Comparison of ENCODE assay signal across 8 cellular contexts in the genomic region with DNA sequence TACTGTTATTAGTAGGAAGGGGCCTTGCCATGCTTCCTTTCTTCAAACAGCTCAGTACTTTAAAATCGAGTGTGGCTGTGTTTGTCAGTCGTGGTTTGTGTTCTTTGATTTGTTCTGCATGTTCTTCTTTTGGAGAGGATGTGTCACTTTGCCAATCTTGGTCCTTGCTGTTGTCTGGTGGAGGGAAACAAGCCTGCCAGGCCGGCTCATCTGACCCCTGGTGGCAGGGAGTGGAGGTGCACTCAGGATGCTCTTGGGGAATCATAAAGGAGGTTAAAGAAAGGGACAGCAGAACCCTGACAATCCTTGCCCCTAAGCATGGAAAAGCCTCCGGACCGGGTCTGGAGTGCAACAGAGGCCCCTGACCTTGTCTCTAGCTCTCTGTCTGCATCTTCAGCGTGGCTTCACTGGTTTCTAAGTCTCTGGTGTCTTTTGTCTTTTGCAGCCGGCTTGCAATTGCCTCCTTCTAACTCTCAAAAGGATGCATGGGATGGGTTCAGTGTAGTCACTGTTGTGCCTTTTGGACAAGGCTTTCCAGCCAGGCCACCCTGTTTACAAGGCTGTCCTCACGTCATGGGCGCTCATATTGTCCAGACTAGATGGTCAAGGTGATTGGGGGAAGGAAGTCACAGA.
DNase-seq lines count a peak whose midpoint lies in the region; ATAC-seq and TF ChIP-seq lines count a peak whose summit lies in the region.

No MANE protein-coding gene starts in this region.

- intact Hi-C loops in IMR-90 (cut with micrococcal nuclease) (loop anchor here (1.0 to 10.0 kb wide), 3 partner anchors 108 to 1370 kb away; partner anchors contain the start of gene MAF), left cardiac atrium (cut with DNase I) (loop anchor here in 1 of 2 donors (5.0 kb wide), 1 partner anchor 113 kb away; no protein-coding TSS in a partner anchor), sciatic nerve (cut with DNase I) (no loop called here)

- peak; percentile 96 for ATAC-seq in GM21447 (IDR thresholded peaks at IDR 0.05; ENCODE audit: unreplicated experiment)
- peak; percentile 95 for ATAC-seq in IMR-90 (ENCODE audit: low read depth)
- peak; percentile 97 for ATAC-seq in SK-N-SH treated with all-trans-retinoic acid at 6 μM for 48 hours
- ATAC-seq in left cardiac atrium, result peak; percentile 55 to 80
- peak; percentile 57 for ATAC-seq in sciatic nerve
- ATAC-seq in HG03135 (IDR thresholded peaks at IDR 0.05; ENCODE audit: unreplicated experiment), result no peak

- H2AK9ac ChIP-seq in IMR-90 (replicated peaks; ENCODE audit: low read depth, low read length, poor library complexity), result no peak overlapping the region

- H2AFZ ChIP-seq in IMR-90 (replicated peaks; ENCODE audit: low read length, poor library complexity), result no peak overlapping the region

- H3K4me2 ChIP-seq in IMR-90 (ENCODE audit: low read depth, low read length), result no peak overlapping the region

- H3K56ac ChIP-seq in IMR-90 (ENCODE audit: extremely low read depth, insufficient read depth, low read length), result no peak overlapping the region

- in situ Hi-C loops in IMR-90 (cut with MboI; ENCODE audit: low sequenced_read_pairs), result loop anchor here (5.0 kb wide), 1 partner anchor 118 kb away; no protein-coding TSS in a partner anchor

- POLR2A ChIA-PET in IMR-90 (lab: Charles Lee; ENCODE audit: unreplicated experiment), result no interaction called here

- H3K23ac ChIP-seq in IMR-90 (ENCODE audit: low read depth, low read length), result no peak overlapping the region

- H4K20me1 ChIP-seq in IMR-90 (ENCODE audit: insufficient read depth, low read length), result no peaks in the 10 kb centered on the region

- H3K9me3 Mint-ChIP-seq in activated naive CD8-positive, alpha-beta T cell treated with anti-CD3 and anti-CD28 coated beads for 36 hours, result no peaks in the 10 kb centered on the region

- H3K14ac ChIP-seq in IMR-90 (replicated peaks; ENCODE audit: low read depth, low read length), result no peak overlapping the region

- no peak overlapping the region for H4K91ac ChIP-seq in IMR-90 (ENCODE audit: insufficient read depth, low read depth, low read length)

- no peak overlapping the region for H3K4me3 ChIP-seq in IMR-90 (ENCODE audit: insufficient read depth, low read depth, low read length)

- no peaks in the 10 kb centered on the region for H3K36me3 ChIP-seq in IMR-90 (ENCODE audit: control insufficient read depth, insufficient read depth, low read length)

- no peak overlapping the region for H2BK5ac ChIP-seq in IMR-90 (ENCODE audit: low read depth, low read length, poor library complexity, severe bottlenecking)

- H3K9me1 ChIP-seq in IMR-90 (ENCODE audit: insufficient read depth, low read length), result no peaks in the 10 kb centered on the region

- no peak overlapping the region for H2AK5ac ChIP-seq in IMR-90 (ENCODE audit: low read depth, low read length)

- dilution Hi-C loops in IMR-90 (cut with HindIII; ENCODE audit: low sequenced_read_pairs, unreplicated experiment), result no loop called here

- peak; percentile 74 for TF ChIP-seq CTCF in IMR-90 (conservative IDR thresholded peaks at IDR 0.05; ENCODE audit: low read depth, low read length)

- peaks cover 2% of the 10 kb centered on the region; the same call in 1 of the 2 replicates for H3K9me3 ChIP-seq in IMR-90 (ENCODE audit: control insufficient read depth, insufficient read depth, low read length)

- peaks cover 4% of the 10 kb centered on the region for H3K4me1 Mint-ChIP-seq in activated naive CD8-positive, alpha-beta T cell treated with anti-CD3 and anti-CD28 coated beads for 36 hours

- no peak overlapping the region for H3K9ac ChIP-seq in IMR-90 (ENCODE audit: low read depth, low read length)

- no peak overlapping the region for H3K27ac ChIP-seq in IMR-90 (ENCODE audit: insufficient read depth, low read length)

- TF ChIP-seq POLR2A in IMR-90 (IDR thresholded peaks at IDR 0.05; ENCODE audit: low read depth, low read length), result no peak

- H2BK15ac ChIP-seq in IMR-90 (ENCODE audit: low read depth, low read length), result no peak overlapping the region

- H3K27me3 Mint-ChIP-seq in activated naive CD8-positive, alpha-beta T cell treated with anti-CD3 and anti-CD28 coated beads for 36 hours, result no peaks in the 10 kb centered on the region

- H2BK20ac ChIP-seq in IMR-90 (ENCODE audit: low read depth, low read length), result no peak overlapping the region

- DNase-seq in Daoy (ENCODE audit: low read depth), result peak; percentile 70
- DNase-seq in IMR-90, result peak; percentile 57
- peak; percentile 63 for DNase-seq in activated naive CD8-positive, alpha-beta T cell treated with anti-CD3 and anti-CD28 coated beads for 36 hours
- peak; percentile 67 for DNase-seq in left cardiac atrium
- no peak for DNase-seq in sciatic nerve (ENCODE audit: low spot score)

- no peak overlapping the region for H3K18ac ChIP-seq in IMR-90 (ENCODE audit: low read depth, low read length)

- WGBS in IMR-90 (ENCODE audit: extremely low coverage in 2 of 2, insufficient read length in 1 of 2), 2 experiments, result no CpG with 5 or more reads among the region's 9 CpGs

- H3K36me3 Mint-ChIP-seq in activated naive CD8-positive, alpha-beta T cell treated with anti-CD3 and anti-CD28 coated beads for 36 hours, result peaks cover 2% of the 10 kb centered on the region

- peak; percentile 58 for TF ChIP-seq RAD21 in IMR-90 (IDR thresholded peaks at IDR 0.05; ENCODE audit: low read length)

- H3K79me1 ChIP-seq in IMR-90 (ENCODE audit: low read depth in 1 of 2, low read length in 2 of 2), result no peaks in the 10 kb centered on the region

- CTCF ChIA-PET in IMR-90 (lab: Yijun Ruan, JAX), result interaction anchor here (0.6 to 1.5 kb wide), 2 partner anchors 109 to 113 kb away, joined by 4 read pairs; no protein-coding TSS in a partner anchor

- no peak overlapping the region for H3K27ac Mint-ChIP-seq in activated naive CD8-positive, alpha-beta T cell treated with anti-CD3 and anti-CD28 coated beads for 36 hours

- H3K4me3 Mint-ChIP-seq in activated naive CD8-positive, alpha-beta T cell treated with anti-CD3 and anti-CD28 coated beads for 36 hours, result no peak overlapping the region

- H3K4me1 ChIP-seq in IMR-90 (ENCODE audit: control insufficient read depth, insufficient read depth, low read length), result no peaks in the 10 kb centered on the region; the same call in 1 of the 2 replicates

- H3K4ac ChIP-seq in IMR-90 (ENCODE audit: low read depth, low read length), result no peak overlapping the region

- H4K5ac ChIP-seq in IMR-90 (ENCODE audit: low read depth, low read length), result no peak overlapping the region

- BruUV-seq in IMR-90 (replicated peaks; lab: Mats Ljungman, UMichigan), result no TSS peak

- no peak overlapping the region for H2BK120ac ChIP-seq in IMR-90 (ENCODE audit: low read depth, low read length)

- H3K27me3 ChIP-seq in IMR-90 (ENCODE audit: control insufficient read depth, insufficient read depth, low read length), result no peaks in the 10 kb centered on the region; the same call in 1 of the 2 replicates

- no peak overlapping the region for H4K8ac ChIP-seq in IMR-90 (ENCODE audit: low read depth in 2 of 2, low read length in 2 of 2)

TF ChIP-seq in IMR-90, 13 proteins besides CTCF, POLR2A, EP300 and RAD21 (continues in another document):
- TF ChIP-seq, protein P1, sequence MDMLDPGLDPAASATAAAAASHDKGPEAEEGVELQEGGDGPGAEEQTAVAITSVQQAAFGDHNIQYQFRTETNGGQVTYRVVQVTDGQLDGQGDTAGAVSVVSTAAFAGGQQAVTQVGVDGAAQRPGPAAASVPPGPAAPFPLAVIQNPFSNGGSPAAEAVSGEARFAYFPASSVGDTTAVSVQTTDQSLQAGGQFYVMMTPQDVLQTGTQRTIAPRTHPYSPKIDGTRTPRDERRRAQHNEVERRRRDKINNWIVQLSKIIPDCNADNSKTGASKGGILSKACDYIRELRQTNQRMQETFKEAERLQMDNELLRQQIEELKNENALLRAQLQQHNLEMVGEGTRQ (IDR thresholded peaks at IDR 0.05; ENCODE audit: low read depth, low read length), result no peak
- no peak for TF ChIP-seq MXI1 (IDR thresholded peaks at IDR 0.05; ENCODE audit: borderline replicate concordance, low read depth, low read length)
- no peak for TF ChIP-seq RFX5 (IDR thresholded peaks at IDR 0.05; ENCODE audit: low read depth, low read length)
- TF ChIP-seq CHD1 (IDR thresholded peaks at IDR 0.05; ENCODE audit: low read depth, low read length), result no peak
- TF ChIP-seq CEBPB (IDR thresholded peaks at IDR 0.05; ENCODE audit: low read depth, low read length), result no peak

TF ChIP-seq in SK-N-SH treated with all-trans-retinoic acid at 6 μM for 48 hours, 23 proteins besides CTCF, POLR2A, EP300 and RAD21:
- TF ChIP-seq ZNF70 (CRISPR knock-in tag; IDR thresholded peaks at IDR 0.05) (peak; percentile 76), GLIS3 (CRISPR knock-in tag; IDR thresholded peaks at IDR 0.05) (no peak), RARB (CRISPR knock-in tag; IDR thresholded peaks at IDR 0.05) (no peak), PATZ1 (CRISPR knock-in tag; IDR thresholded peaks at IDR 0.05; ENCODE audit: borderline replicate concordance) (no peak), ZNF8 (CRISPR knock-in tag; IDR thresholded peaks at IDR 0.05) (no peak)
